In genomic region chr17:50289268-50289667, GRCh38 we compare ENCODE assay signal across 10 cellular contexts. TPM values are rescaled to one million over a fixed set of nuclear protein-coding genes. Genes with fewer than 3 reads are reported as not detected.
DNase-seq lines count a peak whose midpoint lies in the region; ATAC-seq and TF ChIP-seq lines count a peak whose summit lies in the region.
"Had no signal": no experiment of that assay in that cellular context is flagged by ENCODE, and none has a peak within 500 bp of the region (broad histone marks: within the 10 kb centered on the region; RNA-seq: fewer than 3 reads in every experiment).

No MANE protein-coding gene starts in this region.

- ATAC-seq in GM21723 (IDR thresholded peaks at IDR 0.05; ENCODE audit: unreplicated experiment) (no peak), GM19455 (IDR thresholded peaks at IDR 0.05; ENCODE audit: unreplicated experiment) (no peak)

- H3K4me3 ChIP-seq in A673 (ENCODE audit: low read depth, low read length, poor library complexity, severe bottlenecking) = no peak overlapping the region

- H3K27ac ChIP-seq in A673 (ENCODE audit: low read depth, low read length, poor library complexity, severe bottlenecking) = peak overlapping the region; percentile 5

- H3K4me3 Mint-ChIP-seq in HFFc6 (peak overlapping the region; percentile 85), nephron (peak overlapping the region in 1 of 3 experiments; percentile 14)
- H3K4me3 Mint-ChIP-seq in dendritic cell treated with granulocyte-macrophage colony-stimulating factor and Interleukin-4, amounts not matched to agents 40 ng/mL and 50 ng/mL, for 4 days = no peak overlapping the region
- H3K4me3 Mint-ChIP-seq: endodermal cell had no signal

- H3K27me3 ChIP-seq in A673 (replicated peaks; ENCODE audit: insufficient read depth, low read depth, low read length, poor library complexity) = no peaks in the 10 kb centered on the region

- intact Hi-C loops in A673 (cut with micrococcal nuclease; ENCODE audit: unreplicated experiment) = no loop called here
- intact Hi-C loops in dendritic cell treated with granulocyte-macrophage colony-stimulating factor and Interleukin-4, amounts not matched to agents 40 ng/mL and 50 ng/mL, for 4 days (cut with micrococcal nuclease) = no loop called here

- H3K36me3 ChIP-seq in A673 (ENCODE audit: insufficient read depth, low read length, poor library complexity, severe bottlenecking) = no peaks in the 10 kb centered on the region

- H3K4me1 Mint-ChIP-seq in HFFc6 (ENCODE audit: low read depth) = peaks cover 63% of the 10 kb centered on the region
- peaks cover 36% of the 10 kb centered on the region for H3K4me1 Mint-ChIP-seq in dendritic cell treated with granulocyte-macrophage colony-stimulating factor and Interleukin-4, amounts not matched to agents 40 ng/mL and 50 ng/mL, for 4 days (ENCODE audit: low read depth)
- H3K4me1 Mint-ChIP-seq in nephron = peaks cover 48% of the 10 kb centered on the region

- no peaks in the 10 kb centered on the region for H3K9me3 ChIP-seq in A673 (ENCODE audit: low read depth, low read length, poor library complexity, severe bottlenecking)

- POLR2A ChIA-PET in A673 (lab: Charles Lee; ENCODE audit: low non-redundant PET) = no interaction called here

- DNase-seq in A673 (ENCODE audit: low spot score) = no peak
- peak; percentile 57 for DNase-seq in HFFc6
- no peak for DNase-seq in pons (ENCODE audit: low spot score)
- no peak for DNase-seq in cortex of kidney (lab: John Stamatoyannopoulos, UW)

- TF ChIP-seq CTCF in A673 (conservative IDR thresholded peaks at IDR 0.05; ENCODE audit: low read depth, low read length) (no peak), HFFc6 (IDR thresholded peaks at IDR 0.05) (no peak), nephron (IDR thresholded peaks at IDR 0.05; ENCODE audit: unreplicated experiment in 3 of 3) (no peak)

- H3K27ac Mint-ChIP-seq in HFFc6 (peak overlapping the region; percentile 97), nephron (peak overlapping the region in 2 of 3 experiments; percentile 95 to 97)
- peak overlapping the region; percentile 74 for H3K27ac Mint-ChIP-seq in dendritic cell treated with granulocyte-macrophage colony-stimulating factor and Interleukin-4, amounts not matched to agents 40 ng/mL and 50 ng/mL, for 4 days

- BruUV-seq in A673 (replicated peaks; lab: Mats Ljungman, UMichigan) = no TSS peak

- H3K4me1 ChIP-seq in A673 (ENCODE audit: insufficient read depth, low read length, poor library complexity, severe bottlenecking) = peaks cover 18% of the 10 kb centered on the region

- 0 out of 2 replicates have a peak, but pooled peaks cover 4% of the 10 kb centered on the region for H3K36me3 Mint-ChIP-seq in HFFc6 (ENCODE audit: low read depth)
- no peaks in the 10 kb centered on the region for H3K36me3 Mint-ChIP-seq in dendritic cell treated with granulocyte-macrophage colony-stimulating factor and Interleukin-4, amounts not matched to agents 40 ng/mL and 50 ng/mL, for 4 days (ENCODE audit: low read depth)
- H3K36me3 Mint-ChIP-seq in nephron (ENCODE audit: low read depth) = no peaks in the 10 kb centered on the region

- H3K9me3 Mint-ChIP-seq in HFFc6 (no peaks in the 10 kb centered on the region), nephron (no peaks in the 10 kb centered on the region)
- H3K9me3 Mint-ChIP-seq in dendritic cell treated with granulocyte-macrophage colony-stimulating factor and Interleukin-4, amounts not matched to agents 40 ng/mL and 50 ng/mL, for 4 days = no peaks in the 10 kb centered on the region
- H3K9me3 Mint-ChIP-seq: endodermal cell had no signal

- no peaks in the 10 kb centered on the region; the same call in 1 of the 2 replicates for H3K27me3 Mint-ChIP-seq in HFFc6 (ENCODE audit: insufficient read depth)
- H3K27me3 Mint-ChIP-seq in dendritic cell treated with granulocyte-macrophage colony-stimulating factor and Interleukin-4, amounts not matched to agents 40 ng/mL and 50 ng/mL, for 4 days = no peaks in the 10 kb centered on the region
- peaks cover 4% of the 10 kb centered on the region for H3K27me3 Mint-ChIP-seq in nephron (ENCODE audit: low read depth)

- CTCF ChIA-PET in A673 (lab: Charles Lee) = no interaction called here

RNA-seq across cellular contexts. Expression of gene TMEM92, which starts 15.0 kb away (rescaled TPM):
- total RNA-seq in A673 (2021) = 0.19 TPM in 1 of 2 replicates, not detected in the other
- total RNA-seq in HFFc6 (2021; fragmentation: NEBNext Ultra II Directional; extraction: Animal tissue kit (Norgen Biotek cat#: 25700)) = under 1 TPM in 3 of 6 experiments, not detected in 3; 0.17 to 0.24 (median 0.18) TPM
- total RNA-seq: lung microvascular endothelial cell had no signal

RNA-seq across cellular contexts. Expression of gene XYLT2, which starts 56.7 kb away (rescaled TPM):
- total RNA-seq in A673 (2021) = 15.8 and 23.1 TPM in 2 replicates
- total RNA-seq in HFFc6 (2021; fragmentation: NEBNext Ultra II Directional; extraction: Animal tissue kit (Norgen Biotek cat#: 25700)) = 10 to 100 TPM; 38.9 to 47.1 (median 43.2) TPM
